12 cellular contexts compared by ENCODE assay signal in the genomic region with DNA sequence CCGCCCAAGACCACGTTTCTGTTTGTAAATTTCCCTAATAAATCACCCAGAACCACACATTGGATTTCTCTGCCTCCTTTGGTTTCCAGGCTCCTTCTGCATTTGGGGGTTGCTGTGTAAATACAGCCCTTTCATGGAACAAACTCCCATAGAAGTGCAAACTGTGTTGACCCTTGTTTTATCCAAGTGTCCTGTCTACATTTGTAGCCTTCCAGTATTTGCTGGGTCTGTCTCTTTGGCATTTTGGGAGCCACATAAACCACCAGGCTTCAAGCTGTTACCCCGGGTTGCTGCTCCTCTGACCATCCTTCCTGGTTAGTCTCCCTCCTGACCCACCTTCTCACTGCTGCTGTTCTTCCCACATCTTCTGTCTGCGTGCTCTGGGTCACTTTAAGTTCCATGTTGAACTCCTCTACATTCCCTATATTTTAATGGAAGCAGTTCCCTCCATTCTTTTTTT. TPM values are rescaled to one million over a fixed set of nuclear protein-coding genes. Genes with fewer than 3 reads are reported as not detected.
DNase-seq lines count a peak whose midpoint lies in the region; ATAC-seq, FAIRE-seq and TF ChIP-seq lines count a peak whose summit lies in the region.
"Had no signal": no experiment of that assay in that cellular context is flagged by ENCODE, and none has a peak within 500 bp of the region (broad histone marks: within the 10 kb centered on the region; RNA-seq: fewer than 3 reads in every experiment).

No MANE protein-coding gene starts in this region.

- POLR2A ChIA-PET in A549 (lab: Yijun Ruan, JAX), result interaction anchor here (0.7 kb wide), 1 partner anchor 26 kb away, joined by 4 read pairs; no protein-coding TSS in a partner anchor

- no peaks in the 10 kb centered on the region for H3K27me3 ChIP-seq in Peyer's patch
- H3K27me3 ChIP-seq in endodermal cell (ENCODE audit: control insufficient read depth, insufficient read depth, low read length, poor library complexity, severe bottlenecking), result no peaks in the 10 kb centered on the region
- H3K27me3 ChIP-seq in neuronal stem cell (ENCODE audit: control insufficient read depth in 3 of 3, insufficient read depth in 3 of 3, low read depth in 1 of 3, low read length in 3 of 3), result no peaks in the 10 kb centered on the region

- no peak overlapping the region for H3K14ac ChIP-seq in neuronal stem cell (ENCODE audit: low read length)

- no peak overlapping the region for H2AK5ac ChIP-seq in neuronal stem cell (ENCODE audit: low read depth, low read length)

- H3K9ac ChIP-seq in endodermal cell (ENCODE audit: extremely low read depth, low read length, poor library complexity, severe bottlenecking), result no peak overlapping the region
- H3K9ac ChIP-seq in neuronal stem cell (ENCODE audit: low read depth, low read length, poor library complexity), result no peak overlapping the region

- TF ChIP-seq CTCF in A549 (IDR thresholded peaks at IDR 0.05) (no peak), Peyer's patch (IDR thresholded peaks at IDR 0.05) (no peak), endodermal cell (conservative IDR thresholded peaks at IDR 0.05) (no peak)

- FAIRE-seq in A549 (lab: Jason Lieb, UNC), result no peak

- H2BK5ac ChIP-seq in neuronal stem cell (ENCODE audit: low read length), result no peak overlapping the region

- peak overlapping the region; percentile 92 to 98 for H3K27ac ChIP-seq in A549
- peak overlapping the region in 3 of 4 donors; percentile 10 to 75 (median 30) for H3K27ac ChIP-seq in Peyer's patch
- H3K27ac ChIP-seq in endodermal cell (ENCODE audit: low read depth, low read length), result no peak overlapping the region
- H3K27ac ChIP-seq in neuronal stem cell (replicated peaks; ENCODE audit: low read length), result no peak overlapping the region
- H3K27ac ChIP-seq: WERI-Rb-1 had no signal

- DNase-seq in A549 (ENCODE audit: low read depth in 1 of 2, low spot score in 1 of 2) (peak in 1 of 2 experiments; percentile 24), Peyer's patch (no peak), endodermal cell (no peak), neuronal stem cell (ENCODE audit: low spot score) (no peak), amygdala (lab: John Stamatoyannopoulos, UW) (no peak)
- DNase-seq: Kasumi-1, WERI-Rb-1 had no signal

- peak overlapping the region; percentile 51 for H3K18ac ChIP-seq in neuronal stem cell (ENCODE audit: low read length)

- no peak overlapping the region for H2BK12ac ChIP-seq in neuronal stem cell (ENCODE audit: low read length)

- TF ChIP-seq POLR2A in A549 (IDR thresholded peaks at IDR 0.05; ENCODE audit: low read length), result no peak
- no peak for TF ChIP-seq POLR2A in Peyer's patch (IDR thresholded peaks at IDR 0.05)

- H2BK15ac ChIP-seq in neuronal stem cell (ENCODE audit: low read length), result no peak overlapping the region

- no peak for TF ChIP-seq RAD21 in A549 (conservative IDR thresholded peaks at IDR 0.05 in 1 of 2, IDR thresholded peaks at IDR 0.05 in 1 of 2)

- H3K9me3 ChIP-seq in A549, result peaks cover 4% of the 10 kb centered on the region; the same call in 1 of the 3 replicates
- H3K9me3 ChIP-seq in Peyer's patch, result no peaks in the 10 kb centered on the region
- H3K9me3 ChIP-seq in endodermal cell (ENCODE audit: control insufficient read depth, low read length), result no peaks in the 10 kb centered on the region
- no peaks in the 10 kb centered on the region for H3K9me3 ChIP-seq in neuronal stem cell (replicated peaks in 1 of 2; ENCODE audit: control insufficient read depth in 2 of 2, insufficient read depth in 1 of 2, low read depth in 1 of 2, low read length in 2 of 2)

- H4K8ac ChIP-seq in neuronal stem cell (ENCODE audit: low read depth, low read length), result no peak overlapping the region

- 41% methylated on average over 4 of the region's 4 CpGs for WGBS in A549 (ENCODE audit: missing lambda C conversion rate)
- WGBS in endodermal cell (ENCODE audit: insufficient coverage in 1 of 2, insufficient read length in 1 of 2), 2 experiments, result 97 to 100% methylated on average over 2 to 4 of the region's 4 CpGs
- WGBS in neuronal stem cell (ENCODE audit: extremely low coverage in 2 of 2, insufficient read length in 2 of 2, insufficient replicate concordance in 1 of 2), 2 donors, result no CpG with 5 or more reads among the region's 4 CpGs

- no peak overlapping the region for H3K23ac ChIP-seq in neuronal stem cell (ENCODE audit: low read depth, low read length, poor library complexity)

- peaks cover 25% of the 10 kb centered on the region for H3K4me1 ChIP-seq in A549
- peaks cover 0 to 11% (median 0%) of the 10 kb centered on the region in 4 donors for H3K4me1 ChIP-seq in Peyer's patch
- no peaks in the 10 kb centered on the region for H3K4me1 ChIP-seq in endodermal cell (ENCODE audit: control insufficient read depth, insufficient read depth, low read length)
- peaks cover 0 to 2% of the 10 kb centered on the region in 2 donors for H3K4me1 ChIP-seq in neuronal stem cell (ENCODE audit: control insufficient read depth in 2 of 2, insufficient read depth in 1 of 2, low read depth in 1 of 2, low read length in 2 of 2)

- H3K4ac ChIP-seq in neuronal stem cell (ENCODE audit: low read length), result no peak overlapping the region

- H2AFZ ChIP-seq in neuronal stem cell (ENCODE audit: low read length), result no peak overlapping the region

- no peaks in the 10 kb centered on the region for H3K36me3 ChIP-seq in Peyer's patch
- no peaks in the 10 kb centered on the region for H3K36me3 ChIP-seq in endodermal cell (ENCODE audit: control insufficient read depth, insufficient read depth, low read length)
- H3K36me3 ChIP-seq in neuronal stem cell (replicated peaks in 1 of 2; ENCODE audit: control insufficient read depth in 2 of 2, insufficient read depth in 2 of 2, low read length in 2 of 2), result peaks cover 0 to 8% of the 10 kb centered on the region in 2 donors
- H3K36me3 ChIP-seq: WERI-Rb-1 had no signal

- H2BK120ac ChIP-seq in neuronal stem cell (ENCODE audit: low read depth, low read length), result no peak overlapping the region

- no peak for TF ChIP-seq EP300 in A549 (IDR thresholded peaks at IDR 0.05)

- ATAC-seq in A549, result peak; percentile 60 to 63
- no peak for ATAC-seq in GM21515 (IDR thresholded peaks at IDR 0.05; ENCODE audit: unreplicated experiment)
- no peak for ATAC-seq in GM18870 (IDR thresholded peaks at IDR 0.05; ENCODE audit: unreplicated experiment)
- no peak for ATAC-seq in GM18907 (IDR thresholded peaks at IDR 0.05; ENCODE audit: unreplicated experiment)

- H4K91ac ChIP-seq in neuronal stem cell (ENCODE audit: low read depth, low read length, poor library complexity), result no peak overlapping the region

- H3K4me3 Mint-ChIP-seq in endodermal cell, result no peak overlapping the region
- H3K4me3 Mint-ChIP-seq: activated T-helper 1 cell treated with anti-CD3 and anti-CD28 coated beads, Interleukin-12 subunit alpha, Interleukin-12 subunit beta, Interleukin-2, Interleukin-4 antibody, amounts not matched to agents 30 ng/mL and 10 ng/mL and 1 ng/mL, durations not matched to agents 14 hours and 24 hours and 36 hours; memory B cell had no signal

- H3K27ac Mint-ChIP-seq in endodermal cell, result peak overlapping the region; percentile 26
- H3K27ac Mint-ChIP-seq: activated T-helper 1 cell treated with anti-CD3 and anti-CD28 coated beads, Interleukin-12 subunit alpha, Interleukin-12 subunit beta, Interleukin-2, Interleukin-4 antibody, amounts not matched to agents 30 ng/mL and 10 ng/mL and 1 ng/mL, durations not matched to agents 14 hours and 24 hours and 36 hours; memory B cell had no signal

- H3K4me3 ChIP-seq in A549 (no peak overlapping the region), Peyer's patch (no peak overlapping the region), endodermal cell (ENCODE audit: low read length) (no peak overlapping the region), neuronal stem cell (ENCODE audit: low read length in 2 of 2) (no peak overlapping the region)

- no peaks in the 10 kb centered on the region for H3K9me3 Mint-ChIP-seq in endodermal cell
- H3K9me3 Mint-ChIP-seq: activated T-helper 1 cell treated with anti-CD3 and anti-CD28 coated beads, Interleukin-12 subunit alpha, Interleukin-12 subunit beta, Interleukin-2, Interleukin-4 antibody, amounts not matched to agents 30 ng/mL and 10 ng/mL and 1 ng/mL, durations not matched to agents 14 hours and 24 hours and 36 hours had no signal

- no peaks in the 10 kb centered on the region for H3K79me1 ChIP-seq in neuronal stem cell (ENCODE audit: low read depth, low read length)

- H3K36me3 Mint-ChIP-seq in endodermal cell (ENCODE audit: low read depth), result no peaks in the 10 kb centered on the region

- CTCF ChIA-PET in A549 (lab: Yijun Ruan, JAX), result interaction anchor here (0.7 to 1.9 kb wide), 4 partner anchors 11 to 44 kb away, joined by 3 to 8 read pairs (median 4); no protein-coding TSS in a partner anchor

- H3K4me1 Mint-ChIP-seq in endodermal cell, result peaks cover 15% of the 10 kb centered on the region

- H3K4me2 ChIP-seq in A549 (peak overlapping the region; percentile 77), neuronal stem cell (ENCODE audit: insufficient read depth, low read length, poor library complexity, severe bottlenecking) (no peak overlapping the region)

- H3K27me3 Mint-ChIP-seq in endodermal cell (ENCODE audit: insufficient read depth), result no peaks in the 10 kb centered on the region
- H3K27me3 Mint-ChIP-seq: memory B cell had no signal

TF ChIP-seq in A549, 52 proteins besides CTCF, POLR2A, EP300 and RAD21 (continues in another document):
- TF ChIP-seq, protein P1, sequence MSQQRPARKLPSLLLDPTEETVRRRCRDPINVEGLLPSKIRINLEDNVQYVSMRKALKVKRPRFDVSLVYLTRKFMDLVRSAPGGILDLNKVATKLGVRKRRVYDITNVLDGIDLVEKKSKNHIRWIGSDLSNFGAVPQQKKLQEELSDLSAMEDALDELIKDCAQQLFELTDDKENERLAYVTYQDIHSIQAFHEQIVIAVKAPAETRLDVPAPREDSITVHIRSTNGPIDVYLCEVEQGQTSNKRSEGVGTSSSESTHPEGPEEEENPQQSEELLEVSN (IDR thresholded peaks at IDR 0.05; ENCODE audit: borderline replicate concordance, low read depth), result no peak
- no peak for TF ChIP-seq EHF (CRISPR knock-in tag; IDR thresholded peaks at IDR 0.05)

RNA-seq across cellular contexts. Expression of a gene that starts 7.6 kb away (rescaled TPM):
- polyA plus RNA-seq in A549 (2011; rRNA removed) (58.5 and 63.2 TPM in 2 replicates), A549 (2017; fragmentation: RNase III; extraction: RNeasy Plus Mini Kit Qiagen cat#74134 plus additional on column Dnase treatment) (27.2 to 32.0 TPM (median 30.8 TPM) in 3 replicates)
- polyA plus RNA-seq in A549 (2012; cell fraction: cytosol; rRNA removed), result 18.7 and 19.6 TPM in 2 replicates
- 18.0 and 26.1 TPM in 2 replicates for polyA plus RNA-seq in A549 (2012; cell fraction: nucleus; rRNA removed)
- 54.4 and 56.6 TPM in 2 replicates for polyA minus RNA-seq in A549 (2011; rRNA and poly(A)+ RNA removed)
- total RNA-seq in Peyer's patch (10 to 100 TPM in 1 of 4 donors, 1 to 10 TPM in 3; 4.3 to 23.1 (median 4.7) TPM), endodermal cell (10 to 100 TPM; 70.2 to 72.6 TPM)
- polyA plus RNA-seq in endodermal cell (2013, experiment 1 of 2), result 47.8 TPM
- 37.2 TPM for polyA plus RNA-seq in endodermal cell (2013, experiment 2 of 2)
- 18.4 TPM for polyA plus RNA-seq in neuronal stem cell (2013, experiment 1 of 2)
- 17.5 TPM for polyA plus RNA-seq in neuronal stem cell (2013, experiment 2 of 2)

Comparison
In these comparisons a context has a peak if more than half of its experiments do, and no peak if none do; other contexts are left out.
1. ATAC-seq: peak in A549 (2 of 2); none in GM21515 (single experiment), GM18870 (single experiment) and GM18907 (single experiment).
2. H3K27ac ChIP-seq: peak in A549 (2 of 2) and Peyer's patch (3 of 4); none in endodermal cell (single experiment) and neuronal stem cell (single experiment).